In genomic region chr3:46489406-46489805, GRCh38 we compare ENCODE assay signal across 19 cellular contexts. TPM values are rescaled to one million over a fixed set of nuclear protein-coding genes. Genes with fewer than 3 reads are reported as not detected.
DNase-seq lines count a peak whose midpoint lies in the region; ATAC-seq and TF ChIP-seq lines count a peak whose summit lies in the region.
"Had no signal": no experiment of that assay in that cellular context is flagged by ENCODE, and none has a peak within 500 bp of the region (broad histone marks: within the 10 kb centered on the region; RNA-seq: fewer than 3 reads in every experiment).

No MANE protein-coding gene starts in this region.

- no TSS peak for BruUV-seq in PC-3 (replicated peaks; lab: Mats Ljungman, UMichigan)

- ATAC-seq in activated naive CD8-positive, alpha-beta T cell treated with anti-CD3 and anti-CD28 coated beads, Interleukin-2, amount 10 ng/mL, durations not matched to agents 7 days and 5 days (ENCODE audit: low read depth): no peak
- ATAC-seq in activated naive CD8-positive, alpha-beta T cell treated with anti-CD3 and anti-CD28 coated beads, Interleukin-2, amount 50 U/mL, for 24 hours: no peak
- ATAC-seq in PC-3 (no peak), HG03565 (IDR thresholded peaks at IDR 0.05; ENCODE audit: unreplicated experiment) (no peak), GM18498 (IDR thresholded peaks at IDR 0.05; ENCODE audit: unreplicated experiment) (no peak)

- CTCF ChIA-PET in PC-3 (lab: Charles Lee): interaction anchor here (0.6 to 3.4 kb wide), 12 partner anchors 27 to 1565 kb away, joined by 3 to 112 read pairs (median 4); no protein-coding TSS in a partner anchor

- no peaks in the 10 kb centered on the region for H3K9me3 ChIP-seq in PC-3 (ENCODE audit: low read length)
- H3K9me3 ChIP-seq in effector memory CD4-positive, alpha-beta T cell (ENCODE audit: control insufficient read depth, low read length): no peaks in the 10 kb centered on the region
- H3K9me3 ChIP-seq: ascending aorta, Peyer's patch, spleen, testis had no signal

- H3K4me3 Mint-ChIP-seq in activated naive CD8-positive, alpha-beta T cell treated with anti-CD3 and anti-CD28 coated beads, Interleukin-2, amount 10 ng/mL, durations not matched to agents 7 days and 5 days: no peak overlapping the region
- no peak overlapping the region for H3K4me3 Mint-ChIP-seq in activated naive CD8-positive, alpha-beta T cell treated with anti-CD3 and anti-CD28 coated beads, Interleukin-2, amount 50 U/mL, for 24 hours

- H3K79me2 ChIP-seq in PC-3 (ENCODE audit: low read length): no peaks in the 10 kb centered on the region

- no peaks in the 10 kb centered on the region for H4K20me1 ChIP-seq in PC-3 (ENCODE audit: low read length)

- H3K4me1 ChIP-seq in PC-3 (ENCODE audit: insufficient read depth, low read length): peaks cover 14% of the 10 kb centered on the region
- H3K4me1 ChIP-seq in effector memory CD4-positive, alpha-beta T cell (ENCODE audit: control insufficient read depth, insufficient read depth, low read length, poor library complexity, severe bottlenecking): peaks cover 10% of the 10 kb centered on the region
- H3K4me1 ChIP-seq: ascending aorta, testis had no signal

- TF ChIP-seq CTCF in PC-3 (conservative IDR thresholded peaks at IDR 0.05; ENCODE audit: low read depth, low read length): no peak

- H3K9me3 Mint-ChIP-seq in activated naive CD8-positive, alpha-beta T cell treated with anti-CD3 and anti-CD28 coated beads, Interleukin-2, amount 10 ng/mL, durations not matched to agents 7 days and 5 days: no peaks in the 10 kb centered on the region
- no peaks in the 10 kb centered on the region for H3K9me3 Mint-ChIP-seq in activated naive CD8-positive, alpha-beta T cell treated with anti-CD3 and anti-CD28 coated beads, Interleukin-2, amount 50 U/mL, for 24 hours
- H3K9me3 Mint-ChIP-seq: natural killer cell treated with Interleukin-12 subunit alpha and Interleukin-12 subunit beta and Interleukin-15 and Interleukin-18, amount 100 ng/mL, for 72 hours had no signal

- H3K9ac ChIP-seq in PC-3 (ENCODE audit: low read length): no peak overlapping the region

- no peak overlapping the region for H3K4me2 ChIP-seq in PC-3 (ENCODE audit: low read length)

- H3K27ac Mint-ChIP-seq in activated naive CD8-positive, alpha-beta T cell treated with anti-CD3 and anti-CD28 coated beads, Interleukin-2, amount 10 ng/mL, durations not matched to agents 7 days and 5 days: peak overlapping the region; percentile 43
- no peak overlapping the region for H3K27ac Mint-ChIP-seq in activated naive CD8-positive, alpha-beta T cell treated with anti-CD3 and anti-CD28 coated beads, Interleukin-2, amount 50 U/mL, for 24 hours
- H3K27ac Mint-ChIP-seq: natural killer cell treated with Interleukin-12 subunit alpha and Interleukin-12 subunit beta and Interleukin-15 and Interleukin-18, amount 100 ng/mL, for 72 hours had no signal

- H3K27ac ChIP-seq in PC-3 (ENCODE audit: low read length): no peak overlapping the region
- H3K27ac ChIP-seq in effector memory CD4-positive, alpha-beta T cell (ENCODE audit: insufficient read depth, low read length, poor library complexity, severe bottlenecking): no peak overlapping the region
- H3K27ac ChIP-seq: ascending aorta, SK-N-MC, testis had no signal

- H3K27me3 Mint-ChIP-seq in activated naive CD8-positive, alpha-beta T cell treated with anti-CD3 and anti-CD28 coated beads, Interleukin-2, amount 10 ng/mL, durations not matched to agents 7 days and 5 days: peaks cover 7% of the 10 kb centered on the region
- peaks cover 5% of the 10 kb centered on the region for H3K27me3 Mint-ChIP-seq in activated naive CD8-positive, alpha-beta T cell treated with anti-CD3 and anti-CD28 coated beads, Interleukin-2, amount 50 U/mL, for 24 hours

- H3K4me1 Mint-ChIP-seq in activated naive CD8-positive, alpha-beta T cell treated with anti-CD3 and anti-CD28 coated beads, Interleukin-2, amount 10 ng/mL, durations not matched to agents 7 days and 5 days: peaks cover 11% of the 10 kb centered on the region
- H3K4me1 Mint-ChIP-seq in activated naive CD8-positive, alpha-beta T cell treated with anti-CD3 and anti-CD28 coated beads, Interleukin-2, amount 50 U/mL, for 24 hours: peaks cover 9% of the 10 kb centered on the region

- H3K36me3 ChIP-seq in PC-3 (ENCODE audit: low read depth, low read length): no peaks in the 10 kb centered on the region
- no peaks in the 10 kb centered on the region for H3K36me3 ChIP-seq in effector memory CD4-positive, alpha-beta T cell (ENCODE audit: control insufficient read depth, insufficient read depth, low read length)
- H3K36me3 ChIP-seq: ascending aorta, Peyer's patch, spleen had no signal

- no peaks in the 10 kb centered on the region for H3K36me3 Mint-ChIP-seq in activated naive CD8-positive, alpha-beta T cell treated with anti-CD3 and anti-CD28 coated beads, Interleukin-2, amount 10 ng/mL, durations not matched to agents 7 days and 5 days
- no peaks in the 10 kb centered on the region for H3K36me3 Mint-ChIP-seq in activated naive CD8-positive, alpha-beta T cell treated with anti-CD3 and anti-CD28 coated beads, Interleukin-2, amount 50 U/mL, for 24 hours (ENCODE audit: low read depth)
- H3K36me3 Mint-ChIP-seq: natural killer cell treated with Interleukin-12 subunit alpha and Interleukin-12 subunit beta and Interleukin-15 and Interleukin-18, amount 100 ng/mL, for 72 hours had no signal

- DNase-seq in activated naive CD8-positive, alpha-beta T cell treated with anti-CD3 and anti-CD28 coated beads, Interleukin-2, amount 10 ng/mL, durations not matched to agents 7 days and 5 days: no peak
- DNase-seq in activated naive CD8-positive, alpha-beta T cell treated with anti-CD3 and anti-CD28 coated beads, Interleukin-2, amount 50 U/mL, for 24 hours: no peak
- DNase-seq in PC-3 (no peak), mesenteric fat pad (ENCODE audit: low spot score) (peak; percentile 37), NCI-H510A (lab: John Stamatoyannopoulos, UW) (no peak)
- no peak for DNase-seq in effector memory CD4-positive, alpha-beta T cell
- DNase-seq: COR-L47 had no signal

- POLR2A ChIA-PET in activated naive CD8-positive, alpha-beta T cell treated with anti-CD3 and anti-CD28 coated beads, Interleukin-2, amount 10 ng/mL, durations not matched to agents 7 days and 5 days (lab: Charles Lee): interaction anchor here (1.2 to 2.6 kb wide), 4 partner anchors 49 to 141 kb away, joined by 5 to 14 read pairs (median 12); no protein-coding TSS in a partner anchor
- POLR2A ChIA-PET in PC-3 (lab: Charles Lee; ENCODE audit: unreplicated experiment): no interaction called here

- no peaks in the 10 kb centered on the region for H3K27me3 ChIP-seq in PC-3 (ENCODE audit: low read length)
- H3K27me3 ChIP-seq in effector memory CD4-positive, alpha-beta T cell (replicated peaks; ENCODE audit: control insufficient read depth, insufficient read depth, low read length, poor library complexity, severe bottlenecking): no peaks in the 10 kb centered on the region
- H3K27me3 ChIP-seq: ascending aorta, Peyer's patch, spleen, testis had no signal

- peak overlapping the region; percentile 71; the same call in 1 of the 2 replicates for H2AFZ ChIP-seq in PC-3 (ENCODE audit: low read length)

- H3K9me2 ChIP-seq in PC-3 (replicated peaks; ENCODE audit: low read length): no peaks in the 10 kb centered on the region

- H3K4me3 ChIP-seq in PC-3 (ENCODE audit: low read length): no peak overlapping the region
- H3K4me3 ChIP-seq in effector memory CD4-positive, alpha-beta T cell (ENCODE audit: insufficient read depth, low read depth, low read length, poor library complexity, severe bottlenecking): no peak overlapping the region
- H3K4me3 ChIP-seq: ascending aorta, testis had no signal

- no peaks in the 10 kb centered on the region for H3F3A ChIP-seq in PC-3 (ENCODE audit: low read length, unreplicated experiment)

- intact Hi-C loops in PC-3 (cut with micrococcal nuclease): loop anchor here (2.0 kb wide), 1 partner anchor 61 kb away; no protein-coding TSS in a partner anchor

RNA-seq across cellular contexts. Expression of gene RTP3, which starts 8.4 kb away (rescaled TPM):
- not detected for total RNA-seq in activated naive CD8-positive, alpha-beta T cell treated with anti-CD3 and anti-CD28 coated beads, Interleukin-2, amount 10 ng/mL, durations not matched to agents 7 days and 5 days
- total RNA-seq in PC-3 (2014; rRNA removed) (not detected in 2 replicates), mesenteric fat pad (not detected)
- total RNA-seq: A673; ascending aorta; HT1080; mammary epithelial cell; natural killer cell treated with Interleukin-12 subunit alpha and Interleukin-12 subunit beta and Interleukin-15 and Interleukin-18, amount 100 ng/mL, for 72 hours; Peyer's patch; posterior vena cava; spleen had no signal

RNA-seq across cellular contexts. Expression of gene LTF, which starts 24.7 kb away (rescaled TPM):
- not detected for total RNA-seq in activated naive CD8-positive, alpha-beta T cell treated with anti-CD3 and anti-CD28 coated beads, Interleukin-2, amount 10 ng/mL, durations not matched to agents 7 days and 5 days
- total RNA-seq in PC-3 (2014; rRNA removed) (not detected in 2 replicates), mesenteric fat pad (4.3 TPM)
- total RNA-seq: A673 had no signal
